In the genomic region with DNA sequence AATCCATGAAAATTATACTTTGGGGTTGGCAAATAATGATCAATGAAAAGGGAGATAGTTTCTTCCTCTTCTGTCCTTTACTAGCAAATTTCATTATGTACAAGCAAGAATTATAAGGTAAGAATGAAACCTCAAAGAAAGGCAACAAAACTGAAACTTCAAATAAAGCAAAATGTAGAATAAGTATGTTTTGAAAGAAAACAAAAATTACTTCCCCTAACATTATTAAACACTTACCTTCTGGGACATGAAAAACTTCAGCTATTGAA, we compare ENCODE assay signal across 18 cellular contexts. TPM values are rescaled to one million over a fixed set of nuclear protein-coding genes. Genes with fewer than 3 reads are reported as not detected.
DNase-seq lines count a peak whose midpoint lies in the region; ATAC-seq lines count a peak whose summit lies in the region.
"Had no signal": no experiment of that assay in that cellular context is flagged by ENCODE, and none has a peak within 500 bp of the region (broad histone marks: within the 10 kb centered on the region; RNA-seq: fewer than 3 reads in every experiment).

No MANE protein-coding gene starts in this region.

- no peak for ATAC-seq in activated CD8-positive, alpha-beta memory T cell treated with anti-CD3 and anti-CD28 coated beads, Interleukin-2, amount 10 ng/mL, durations not matched to agents 7 days and 5 days
- ATAC-seq in GM21360 (IDR thresholded peaks at IDR 0.05; ENCODE audit: unreplicated experiment) (peak; percentile 37), HG03469 (IDR thresholded peaks at IDR 0.05; ENCODE audit: unreplicated experiment) (peak; percentile 17), memory B cell (ENCODE audit: low read depth) (peak; percentile 57), HG02970 (IDR thresholded peaks at IDR 0.05; ENCODE audit: low FRiP score, unreplicated experiment) (no peak)
- ATAC-seq: effector memory CD8-positive, alpha-beta T cell; K562; lower lobe of right lung; right lobe of liver had no signal

- peaks cover 80% of the 10 kb centered on the region for H3K4me1 Mint-ChIP-seq in activated CD8-positive, alpha-beta memory T cell treated with anti-CD3 and anti-CD28 coated beads, Interleukin-2, amount 10 ng/mL, durations not matched to agents 7 days and 5 days
- H3K4me1 Mint-ChIP-seq in memory B cell: peaks cover 13% of the 10 kb centered on the region

- DNase-seq in activated CD8-positive, alpha-beta memory T cell treated with anti-CD3 and anti-CD28 coated beads, Interleukin-2, amount 10 ng/mL, durations not matched to agents 7 days and 5 days: no peak
- no peak for DNase-seq in activated CD8-positive, alpha-beta memory T cell treated with anti-CD3 and anti-CD28 coated beads, Interleukin-2, amount 50 U/mL, for 4 hours
- DNase-seq in memory B cell (ENCODE audit: low spot score in 2 of 2) (no peak), NCI-H1436 (lab: John Stamatoyannopoulos, UW) (no peak)
- no peak for DNase-seq in stimulated activated naive CD4-positive, alpha-beta T cell treated with Interleukin-2 at 50 U/mL for 16 hours (lab: John Stamatoyannopoulos, UW)
- DNase-seq: CD8-positive, alpha-beta memory T cell; DMS79; effector memory CD8-positive, alpha-beta T cell; immature natural killer cell; lower lobe of right lung; NCI-H2081 treated with DMSO at 0.1 percent for 48 hours; NCI-H510A treated with DMSO at 0.1 percent for 48 hours; ovary; right lobe of liver had no signal

- H3K36me3 Mint-ChIP-seq in activated CD8-positive, alpha-beta memory T cell treated with anti-CD3 and anti-CD28 coated beads, Interleukin-2, amount 10 ng/mL, durations not matched to agents 7 days and 5 days: peaks cover 59% of the 10 kb centered on the region
- H3K36me3 Mint-ChIP-seq in memory B cell: peaks cover 31% of the 10 kb centered on the region

- no peaks in the 10 kb centered on the region for H3K9me3 Mint-ChIP-seq in activated CD8-positive, alpha-beta memory T cell treated with anti-CD3 and anti-CD28 coated beads, Interleukin-2, amount 10 ng/mL, durations not matched to agents 7 days and 5 days (ENCODE audit: low read depth)
- H3K9me3 Mint-ChIP-seq in memory B cell: no peaks in the 10 kb centered on the region
- H3K9me3 Mint-ChIP-seq: CD8-positive, alpha-beta memory T cell; effector memory CD8-positive, alpha-beta T cell; immature natural killer cell had no signal

- CTCF ChIA-PET in activated CD8-positive, alpha-beta memory T cell treated with anti-CD3 and anti-CD28 coated beads, Interleukin-2, amount 10 ng/mL, durations not matched to agents 7 days and 5 days (lab: Charles Lee): interaction anchor here (0.6 to 4.8 kb wide), 6 partner anchors 10 to 825 kb away, joined by 3 to 27 read pairs (median 4); no protein-coding TSS in a partner anchor

- peak overlapping the region; percentile 1 for H3K4me3 Mint-ChIP-seq in activated CD8-positive, alpha-beta memory T cell treated with anti-CD3 and anti-CD28 coated beads, Interleukin-2, amount 10 ng/mL, durations not matched to agents 7 days and 5 days
- no peak overlapping the region for H3K4me3 Mint-ChIP-seq in memory B cell
- H3K4me3 Mint-ChIP-seq: effector memory CD8-positive, alpha-beta T cell; immature natural killer cell had no signal

- peak overlapping the region; percentile 58 for H3K27ac Mint-ChIP-seq in activated CD8-positive, alpha-beta memory T cell treated with anti-CD3 and anti-CD28 coated beads, Interleukin-2, amount 10 ng/mL, durations not matched to agents 7 days and 5 days
- peak overlapping the region; percentile 83 for H3K27ac Mint-ChIP-seq in memory B cell
- H3K27ac Mint-ChIP-seq: effector memory CD8-positive, alpha-beta T cell had no signal

- no peaks in the 10 kb centered on the region for H3K27me3 Mint-ChIP-seq in activated CD8-positive, alpha-beta memory T cell treated with anti-CD3 and anti-CD28 coated beads, Interleukin-2, amount 10 ng/mL, durations not matched to agents 7 days and 5 days
- no peaks in the 10 kb centered on the region for H3K27me3 Mint-ChIP-seq in memory B cell
- H3K27me3 Mint-ChIP-seq: CD8-positive, alpha-beta memory T cell; effector memory CD8-positive, alpha-beta T cell had no signal

RNA-seq across cellular contexts. Expression of a gene that starts 29.4 kb away (rescaled TPM):
- total RNA-seq in activated CD8-positive, alpha-beta memory T cell treated with anti-CD3 and anti-CD28 coated beads, Interleukin-2, amount 10 ng/mL, durations not matched to agents 7 days and 5 days: 10 to 100 TPM; 32.0 to 32.1 TPM

Comparison
In these comparisons a context has a peak if more than half of its experiments do, and no peak if none do; other contexts are left out.
1. ATAC-seq: peak in GM21360 (single experiment), HG03469 (single experiment) and memory B cell (single experiment); none in activated CD8-positive, alpha-beta memory T cell treated with anti-CD3 and anti-CD28 coated beads, Interleukin-2, amount 10 ng/mL, durations not matched to agents 7 days and 5 days (single experiment) and HG02970 (single experiment).